In the genomic region with DNA sequence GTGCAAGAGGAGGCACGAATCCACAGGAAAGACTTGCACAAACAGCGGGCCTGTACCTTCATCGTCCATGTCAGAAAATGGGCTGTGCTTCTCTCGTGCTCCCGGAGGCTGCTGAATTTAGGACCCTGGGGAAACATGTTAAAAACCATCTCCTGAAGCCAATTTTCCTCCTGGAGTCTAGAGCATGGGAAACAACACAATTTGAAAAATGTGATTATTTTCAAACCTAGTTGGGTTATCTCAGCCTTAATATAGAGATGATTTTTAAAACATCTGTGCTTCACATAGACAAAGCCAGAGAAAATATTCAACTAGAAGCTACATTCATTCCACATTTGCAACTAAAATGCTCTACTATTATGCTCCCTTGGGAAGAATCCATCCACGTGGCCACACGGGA, we compare ENCODE assay signal across 23 cellular contexts.
"Had no signal": no experiment of that assay in that cellular context is flagged by ENCODE, and none has a peak within 500 bp of the region (broad histone marks: within the 10 kb centered on the region; RNA-seq: fewer than 3 reads in every experiment).

No MANE protein-coding gene starts in this region.

- H3K36me3 ChIP-seq: colonic mucosa, esophagus squamous epithelium, gastrocnemius medialis, left lung, lower lobe of right lung had no signal

- H3K27me3 Mint-ChIP-seq: dendritic cell treated with granulocyte-macrophage colony-stimulating factor and Interleukin-4, amounts not matched to agents 40 ng/mL and 50 ng/mL, for 4 days had no signal

- H3K4me1 Mint-ChIP-seq: endodermal cell, naive B cell had no signal

- H3K27me3 ChIP-seq: colonic mucosa, esophagus squamous epithelium, gastrocnemius medialis, left lung had no signal

- DNase-seq: colonic mucosa; cortex of kidney; effector CD8-positive, alpha-beta T cell; effector memory CD8-positive, alpha-beta T cell; endodermal cell; erythroblast; esophagus squamous epithelium; foreskin fibroblast; foreskin melanocyte; gastrocnemius medialis; glutamatergic neuron; head of caudate nucleus; hippocampal formation; left cardiac atrium; left lung; lower lobe of right lung; mesenchymal stem cell; mucosa of descending colon; naive B cell had no signal

- H3K4me3 Mint-ChIP-seq: dendritic cell treated with granulocyte-macrophage colony-stimulating factor and Interleukin-4, amounts not matched to agents 40 ng/mL and 50 ng/mL, for 4 days; effector memory CD8-positive, alpha-beta T cell; endodermal cell; mesothelial cell of epicardium; naive B cell had no signal

- H3K27ac Mint-ChIP-seq: dendritic cell treated with granulocyte-macrophage colony-stimulating factor and Interleukin-4, amounts not matched to agents 40 ng/mL and 50 ng/mL, for 4 days; effector memory CD8-positive, alpha-beta T cell; endodermal cell; mesothelial cell of epicardium; naive B cell had no signal

- H3K9me3 ChIP-seq: colonic mucosa, esophagus squamous epithelium, gastrocnemius medialis, left lung, lower lobe of right lung, mucosa of descending colon had no signal

- H3K27ac ChIP-seq: colonic mucosa, epithelial cell of prostate, esophagus squamous epithelium, gastrocnemius medialis, left lung, lower lobe of right lung had no signal

- H3K4me1 ChIP-seq: colonic mucosa, esophagus squamous epithelium, left lung, lower lobe of right lung had no signal

- H3K4me3 ChIP-seq: colonic mucosa, esophagus squamous epithelium, gastrocnemius medialis, left lung, lower lobe of right lung, mucosa of descending colon had no signal

- H3K36me3 Mint-ChIP-seq: mesothelial cell of epicardium, naive B cell had no signal

- H3K9me3 Mint-ChIP-seq: dendritic cell treated with granulocyte-macrophage colony-stimulating factor and Interleukin-4, amounts not matched to agents 40 ng/mL and 50 ng/mL, for 4 days; endodermal cell; mesothelial cell of epicardium; naive B cell had no signal

- ATAC-seq: effector memory CD8-positive, alpha-beta T cell; esophagus mucosa; gastrocnemius medialis; left lung; lower lobe of right lung; mucosa of descending colon had no signal
